ENCODE assay signal across 20 cellular contexts in the genomic region with DNA sequence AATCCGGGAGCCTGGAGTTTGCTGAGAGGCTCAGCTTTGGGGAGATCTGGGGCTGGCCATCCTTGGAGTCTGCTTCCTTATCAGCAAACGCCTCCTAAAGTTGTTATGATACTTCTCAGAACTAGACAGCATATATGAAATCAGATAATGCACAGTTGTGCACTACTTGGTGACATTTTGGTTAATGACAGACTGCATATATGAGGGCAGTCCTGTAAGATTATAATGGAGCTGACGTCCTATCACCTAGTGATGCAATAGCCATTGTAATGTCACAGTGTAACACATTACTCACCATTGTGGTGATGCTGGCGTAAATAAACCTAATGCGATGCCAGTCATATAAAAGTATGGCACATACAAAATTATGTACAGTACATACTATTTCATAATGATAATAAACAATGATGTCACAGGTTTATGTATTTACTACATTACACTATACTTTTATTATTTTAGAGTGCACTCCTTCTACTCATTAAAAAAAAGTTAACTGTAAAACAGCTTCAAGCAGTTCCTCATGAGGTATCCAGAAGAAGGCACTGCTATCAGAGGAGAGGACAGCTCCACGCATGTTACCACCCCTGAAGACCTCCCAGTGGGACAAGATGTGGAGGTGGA.
A peak's percentile ranks its signal among the peaks of the same experiment; 100 is the strongest.
DNase-seq lines count a peak whose midpoint lies in the region; ATAC-seq, FAIRE-seq and TF ChIP-seq lines count a peak whose summit lies in the region.
"Had no signal": no experiment of that assay in that cellular context is flagged by ENCODE, and none has a peak within 500 bp of the region (broad histone marks: within the 10 kb centered on the region; RNA-seq: fewer than 3 reads in every experiment).

No MANE protein-coding gene starts in this region.

- H3K27me3 ChIP-seq in gastroesophageal sphincter: no peaks in the 10 kb centered on the region
- H3K27me3 ChIP-seq: BE2C had no signal

- H3K27me3 Mint-ChIP-seq in nephron (ENCODE audit: low read depth): no peaks in the 10 kb centered on the region
- no peaks in the 10 kb centered on the region for H3K27me3 Mint-ChIP-seq in activated naive CD8-positive, alpha-beta T cell treated with anti-CD3 and anti-CD28 coated beads for 36 hours
- H3K27me3 Mint-ChIP-seq: CD4-positive, alpha-beta memory T cell; IgD-negative memory B cell had no signal

- no peak overlapping the region for H3K27ac ChIP-seq in gastroesophageal sphincter
- H3K27ac ChIP-seq: C4-2B had no signal

- no peak overlapping the region for H3K4me3 ChIP-seq in gastroesophageal sphincter
- H3K4me3 ChIP-seq in foreskin fibroblast (ENCODE audit: low read depth in 1 of 2, low read length in 2 of 2): no peak overlapping the region

- peaks cover 28% of the 10 kb centered on the region for H3K4me1 Mint-ChIP-seq in nephron
- H3K4me1 Mint-ChIP-seq in activated naive CD8-positive, alpha-beta T cell treated with anti-CD3 and anti-CD28 coated beads for 36 hours: no peaks in the 10 kb centered on the region
- H3K4me1 Mint-ChIP-seq: CD4-positive, alpha-beta memory T cell had no signal

- no peak for ATAC-seq in gastroesophageal sphincter

- TF ChIP-seq CTCF in nephron (IDR thresholded peaks at IDR 0.05; ENCODE audit: unreplicated experiment in 3 of 3) (no peak), gastroesophageal sphincter (IDR thresholded peaks at IDR 0.05) (no peak), foreskin fibroblast (IDR thresholded peaks at IDR 0.05; ENCODE audit: low read depth, low read length) (no peak)

- TF ChIP-seq EP300 in gastroesophageal sphincter (IDR thresholded peaks at IDR 0.05): no peak

- DNase-seq in H4 (ENCODE audit: low spot score) (peak; percentile 17), HTR-8/SVneo (ENCODE audit: insufficient read length, low spot score) (no peak), amniotic epithelial cell (ENCODE audit: low read depth) (peak; percentile 2), foreskin fibroblast (no peak), activated gamma-delta T cell treated with Interleukin-2 at 50 U/mL for 16 hours (no peak)
- no peak for DNase-seq in activated naive CD8-positive, alpha-beta T cell treated with anti-CD3 and anti-CD28 coated beads for 36 hours
- DNase-seq: ACHN; BE2C; CD4-positive, alpha-beta memory T cell; DMS153; DMS79; GDM1; GOT3; H9; KG1 had no signal

- no peak for TF ChIP-seq POLR2A in gastroesophageal sphincter (IDR thresholded peaks at IDR 0.05)

- H3K9me3 Mint-ChIP-seq in nephron: no peaks in the 10 kb centered on the region
- H3K9me3 Mint-ChIP-seq in activated naive CD8-positive, alpha-beta T cell treated with anti-CD3 and anti-CD28 coated beads for 36 hours: no peaks in the 10 kb centered on the region
- H3K9me3 Mint-ChIP-seq: CD4-positive, alpha-beta memory T cell; H9; IgD-negative memory B cell had no signal

- H3K9me3 ChIP-seq in gastroesophageal sphincter: no peaks in the 10 kb centered on the region
- H3K9me3 ChIP-seq: BE2C had no signal

- FAIRE-seq in HTR-8/SVneo (lab: Jason Lieb, UNC): peak; percentile 31
- FAIRE-seq: A204.1 had no signal

- no peaks in the 10 kb centered on the region for H3K36me3 ChIP-seq in gastroesophageal sphincter
- H3K36me3 ChIP-seq: BE2C had no signal

- H3K36me3 Mint-ChIP-seq in nephron (ENCODE audit: low read depth): peaks cover 26% of the 10 kb centered on the region
- no peaks in the 10 kb centered on the region for H3K36me3 Mint-ChIP-seq in activated naive CD8-positive, alpha-beta T cell treated with anti-CD3 and anti-CD28 coated beads for 36 hours
- H3K36me3 Mint-ChIP-seq: CD4-positive, alpha-beta memory T cell had no signal

- 88 to 93% methylated on average over 6 of the region's 6 CpGs for WGBS in gastroesophageal sphincter (ENCODE audit: low coverage in 1 of 2), 2 donors

- H3K27ac Mint-ChIP-seq in nephron: peak overlapping the region; percentile 59 to 86 (median 64)
- no peak overlapping the region for H3K27ac Mint-ChIP-seq in activated naive CD8-positive, alpha-beta T cell treated with anti-CD3 and anti-CD28 coated beads for 36 hours
- H3K27ac Mint-ChIP-seq: CD4-positive, alpha-beta memory T cell; IgD-negative memory B cell had no signal

- no peaks in the 10 kb centered on the region for H3K4me1 ChIP-seq in gastroesophageal sphincter
- H3K4me1 ChIP-seq: BE2C had no signal

- no peak overlapping the region for H3K4me3 Mint-ChIP-seq in nephron
- H3K4me3 Mint-ChIP-seq in activated naive CD8-positive, alpha-beta T cell treated with anti-CD3 and anti-CD28 coated beads for 36 hours: no peak overlapping the region
- H3K4me3 Mint-ChIP-seq: CD4-positive, alpha-beta memory T cell; H9; IgD-negative memory B cell had no signal

Comparison
In these comparisons a context has a peak if more than half of its experiments do, and no peak if none do; other contexts are left out.
1. DNase-seq: peak in H4 (single experiment) and amniotic epithelial cell (single experiment); none in HTR-8/SVneo (single experiment), foreskin fibroblast (0 of 2), activated naive CD8-positive, alpha-beta T cell treated with anti-CD3 and anti-CD28 coated beads for 36 hours (single experiment) and activated gamma-delta T cell treated with Interleukin-2 at 50 U/mL for 16 hours (single experiment).